22 cellular contexts compared by ENCODE assay signal in genomic region chr10:122192142-122192541, GRCh38.
DNase-seq lines count a peak whose midpoint lies in the region; ATAC-seq, FAIRE-seq and TF ChIP-seq lines count a peak whose summit lies in the region.
"Had no signal": no experiment of that assay in that cellular context is flagged by ENCODE, and none has a peak within 500 bp of the region (broad histone marks: within the 10 kb centered on the region; RNA-seq: fewer than 3 reads in every experiment).

No MANE protein-coding gene starts in this region.

- H3K4me1 Mint-ChIP-seq in neural progenitor cell = peaks cover 88% of the 10 kb centered on the region
- H3K4me1 Mint-ChIP-seq in type B pancreatic cell (ENCODE audit: unreplicated experiment) = peaks cover 53% of the 10 kb centered on the region
- H3K4me1 Mint-ChIP-seq: activated CD4-positive, alpha-beta T cell treated with anti-CD3 and anti-CD28 coated beads, Interleukin-2, amount 10 ng/mL, durations not matched to agents 7 days and 5 days had no signal

- DNase-seq in NCI-H2227 (lab: John Stamatoyannopoulos, UW; ENCODE audit: unreplicated experiment) = peak; percentile 2
- DNase-seq in NCI-H2227 treated with DMSO at 0.1 percent for 48 hours (lab: John Stamatoyannopoulos, UW) = no peak
- DNase-seq in cardiac muscle cell (ENCODE audit: low read depth in 1 of 2, low spot score in 1 of 2) = peak in 1 of 2 donors; percentile 89
- DNase-seq in neural progenitor cell (ENCODE audit: low spot score) = peak; percentile 86
- no peak for DNase-seq in type B pancreatic cell (ENCODE audit: extremely low spot score, unreplicated experiment)
- no peak for DNase-seq in SW480 (ENCODE audit: low spot score)
- DNase-seq in DMS153 treated with DMSO at 0.1 percent for 48 hours (lab: John Stamatoyannopoulos, UW; ENCODE audit: unreplicated experiment) = no peak
- DNase-seq in pancreas = no peak
- DNase-seq: 8988T; activated CD4-positive, alpha-beta T cell treated with anti-CD3 and anti-CD28 coated beads, Interleukin-2, amount 10 ng/mL, durations not matched to agents 7 days and 5 days; activated T-cell treated with anti-CD3 and anti-CD28 coated beads, Interleukin-2, amount 50 U/mL, for 4 hours; CD8-positive, alpha-beta T cell; cortex of kidney; GDM1; NCI-H187 treated with DMSO at 0.1 percent for 48 hours; NCI-H82; stimulated activated CD4-positive, alpha-beta T cell treated with anti-CD3 and anti-CD28 coated beads, Interleukin-2, amount 100 ng/mL, for 48 hours; T-helper 2 cell; upper lobe of left lung had no signal

- no peak for ATAC-seq in pancreas
- ATAC-seq: activated T-cell treated with anti-CD3 and anti-CD28 coated beads, Interleukin-2, amount 50 U/mL, for 4 hours; CD8-positive, alpha-beta T cell; esophagus mucosa had no signal

- intact Hi-C loops in pancreas (cut with DNase I) = no loop called here

- H3K4me2 ChIP-seq in neural progenitor cell = peak overlapping the region; percentile 65

- H3K79me2 ChIP-seq in neural progenitor cell (ENCODE audit: low read depth) = peaks cover 78% of the 10 kb centered on the region

- no peaks in the 10 kb centered on the region for H3K9me3 Mint-ChIP-seq in neural progenitor cell
- H3K9me3 Mint-ChIP-seq in type B pancreatic cell = no peaks in the 10 kb centered on the region
- H3K9me3 Mint-ChIP-seq: activated CD4-positive, alpha-beta T cell treated with anti-CD3 and anti-CD28 coated beads, Interleukin-2, amount 10 ng/mL, durations not matched to agents 7 days and 5 days; activated T-cell treated with anti-CD3 and anti-CD28 coated beads, Interleukin-2, amount 50 U/mL, for 4 hours; CD8-positive, alpha-beta T cell had no signal

- peaks cover 42% of the 10 kb centered on the region for H4K20me1 ChIP-seq in neural progenitor cell (ENCODE audit: low read depth)

- H3K36me3 ChIP-seq in cardiac muscle cell (no peaks in the 10 kb centered on the region), neural progenitor cell (no peaks in the 10 kb centered on the region), pancreas (no peaks in the 10 kb centered on the region)

- H3K9me3 ChIP-seq in cardiac muscle cell (ENCODE audit: low read depth) = no peaks in the 10 kb centered on the region
- no peaks in the 10 kb centered on the region for H3K9me3 ChIP-seq in neural progenitor cell (ENCODE audit: low read depth)
- no peaks in the 10 kb centered on the region for H3K9me3 ChIP-seq in pancreas
- H3K9me3 ChIP-seq: upper lobe of left lung had no signal

- no peak for FAIRE-seq in pancreas (lab: Jason Lieb, UNC)

- peaks cover 33% of the 10 kb centered on the region for H3F3A ChIP-seq in neural progenitor cell (ENCODE audit: low read depth)

- 91% methylated on average over 15 of the region's 15 CpGs for WGBS in pancreas, 2 donors

- H3K27ac Mint-ChIP-seq in neural progenitor cell (peak overlapping the region; percentile 95), type B pancreatic cell (peak overlapping the region; percentile 69)
- H3K27ac Mint-ChIP-seq: activated CD4-positive, alpha-beta T cell treated with anti-CD3 and anti-CD28 coated beads, Interleukin-2, amount 10 ng/mL, durations not matched to agents 7 days and 5 days; CD8-positive, alpha-beta T cell had no signal

- peak overlapping the region; percentile 84 for H3K27ac ChIP-seq in cardiac muscle cell
- H3K27ac ChIP-seq in neural progenitor cell = peak overlapping the region; percentile 88
- H3K27ac ChIP-seq in pancreas = no peak overlapping the region
- H3K27ac ChIP-seq: RWPE1, upper lobe of left lung had no signal

- H3K27me3 Mint-ChIP-seq in neural progenitor cell (ENCODE audit: insufficient read depth, low read depth) (peaks cover 2% of the 10 kb centered on the region), type B pancreatic cell (no peaks in the 10 kb centered on the region)
- H3K27me3 Mint-ChIP-seq: activated CD4-positive, alpha-beta T cell treated with anti-CD3 and anti-CD28 coated beads, Interleukin-2, amount 10 ng/mL, durations not matched to agents 7 days and 5 days had no signal

- TF ChIP-seq CTCF in cardiac muscle cell (IDR thresholded peaks at IDR 0.05; ENCODE audit: low read depth, low read length) (no peak), neural progenitor cell (IDR thresholded peaks at IDR 0.05) (no peak), type B pancreatic cell (conservative IDR thresholded peaks at IDR 0.05) (no peak), pancreas (IDR thresholded peaks at IDR 0.05) (no peak)

- no peak overlapping the region for H3K9ac ChIP-seq in neural progenitor cell

- H3K27me3 ChIP-seq in cardiac muscle cell (no peaks in the 10 kb centered on the region), neural progenitor cell (no peaks in the 10 kb centered on the region), pancreas (no peaks in the 10 kb centered on the region)
- H3K27me3 ChIP-seq: upper lobe of left lung had no signal

- H3K4me3 ChIP-seq in cardiac muscle cell (no peak overlapping the region), neural progenitor cell (no peak overlapping the region), pancreas (no peak overlapping the region)
- H3K4me3 ChIP-seq: lung, upper lobe of left lung had no signal

- H3K4me1 ChIP-seq in cardiac muscle cell (ENCODE audit: low read depth) (peaks cover 34% of the 10 kb centered on the region), neural progenitor cell (peaks cover 58% of the 10 kb centered on the region), pancreas (no peaks in the 10 kb centered on the region)

- peak overlapping the region; percentile 72 for H3K4me3 Mint-ChIP-seq in neural progenitor cell
- H3K4me3 Mint-ChIP-seq in type B pancreatic cell = no peak overlapping the region
- H3K4me3 Mint-ChIP-seq: activated CD4-positive, alpha-beta T cell treated with anti-CD3 and anti-CD28 coated beads, Interleukin-2, amount 10 ng/mL, durations not matched to agents 7 days and 5 days; activated T-cell treated with anti-CD3 and anti-CD28 coated beads, Interleukin-2, amount 50 U/mL, for 4 hours; CD8-positive, alpha-beta T cell had no signal

- no peak overlapping the region for H2AFZ ChIP-seq in neural progenitor cell (replicated peaks)

- H3K36me3 Mint-ChIP-seq in neural progenitor cell (peaks cover 15% of the 10 kb centered on the region), type B pancreatic cell (peaks cover 19% of the 10 kb centered on the region)
- H3K36me3 Mint-ChIP-seq: CD8-positive, alpha-beta T cell had no signal

Comparison
In these comparisons a context has a peak if more than half of its experiments do, and no peak if none do; other contexts are left out.
1. DNase-seq: peak in NCI-H2227 (single experiment) and neural progenitor cell (single experiment); none in NCI-H2227 treated with DMSO at 0.1 percent for 48 hours (single experiment), type B pancreatic cell (single experiment), SW480 (single experiment), DMS153 treated with DMSO at 0.1 percent for 48 hours (single experiment) and pancreas (0 of 6).
2. H3K27ac ChIP-seq: peak in cardiac muscle cell (single experiment) and neural progenitor cell (single experiment); none in pancreas (0 of 4).